ENCODE assay signal across 8 cellular contexts in genomic region chr17:80453980-80454556, GRCh38. TPM values are rescaled to one million over a fixed set of nuclear protein-coding genes. Genes with fewer than 3 reads are reported as not detected.
DNase-seq lines count a peak whose midpoint lies in the region; ATAC-seq and TF ChIP-seq lines count a peak whose summit lies in the region.

No MANE protein-coding gene starts in this region.

- H3K79me1 ChIP-seq in IMR-90 (ENCODE audit: low read depth in 1 of 2, low read length in 2 of 2): peaks cover 6 to 26% of the 10 kb centered on the region in 2 experiments; a peak in 3 of 4 replicates

- intact Hi-C loops in IMR-90 (cut with micrococcal nuclease): no loop called here

- DNase-seq in CD8-positive, alpha-beta memory T cell: peak in 1 of 5 donors; percentile 56
- DNase-seq in IMR-90: no peak
- no peak for DNase-seq in chondrocyte (ENCODE audit: low spot score)
- DNase-seq in naive B cell: no peak
- no peak for DNase-seq in NCI-H1048 (lab: John Stamatoyannopoulos, UW)
- DNase-seq in CD1c-positive myeloid dendritic cell (ENCODE audit: extremely low spot score): no peak
- DNase-seq in NCI-H1436 (lab: John Stamatoyannopoulos, UW): no peak
- no peak for DNase-seq in NCI-H2171 (lab: John Stamatoyannopoulos, UW)

- no peak overlapping the region for H2BK20ac ChIP-seq in IMR-90 (ENCODE audit: low read depth, low read length)

- no peak overlapping the region; the same call in 1 of the 2 replicates for H3K56ac ChIP-seq in IMR-90 (ENCODE audit: extremely low read depth, insufficient read depth, low read length)

- peaks cover 17% of the 10 kb centered on the region for H3K4me1 ChIP-seq in CD8-positive, alpha-beta memory T cell (ENCODE audit: insufficient read depth, low read length)
- peaks cover 20% of the 10 kb centered on the region for H3K4me1 ChIP-seq in IMR-90 (ENCODE audit: control insufficient read depth, insufficient read depth, low read length)

- peak overlapping the region; percentile 14 for H2BK5ac ChIP-seq in IMR-90 (ENCODE audit: low read depth, low read length, poor library complexity, severe bottlenecking)

- H3K18ac ChIP-seq in IMR-90 (ENCODE audit: low read depth, low read length): no peak overlapping the region; the same call in 1 of the 2 replicates

- no peak for TF ChIP-seq RAD21 in IMR-90 (IDR thresholded peaks at IDR 0.05; ENCODE audit: low read length)

- no peaks in the 10 kb centered on the region for H3K36me3 Mint-ChIP-seq in CD8-positive, alpha-beta memory T cell
- H3K36me3 Mint-ChIP-seq in chondrocyte (ENCODE audit: low read depth): no peaks in the 10 kb centered on the region
- no peaks in the 10 kb centered on the region for H3K36me3 Mint-ChIP-seq in naive B cell

- CTCF ChIA-PET in CD8-positive, alpha-beta memory T cell (lab: Charles Lee): interaction anchor here (0.8 to 1.3 kb wide), 4 partner anchors 10 to 121 kb away, joined by 3 to 5 read pairs (median 4); no protein-coding TSS in a partner anchor
- CTCF ChIA-PET in IMR-90 (lab: Yijun Ruan, JAX): no interaction called here

- H2BK120ac ChIP-seq in IMR-90 (ENCODE audit: low read depth, low read length): peak overlapping the region; percentile 47

- H3K27me3 Mint-ChIP-seq in CD8-positive, alpha-beta memory T cell: peaks cover 2 to 20% of the 10 kb centered on the region in 2 donors
- H3K27me3 Mint-ChIP-seq in chondrocyte (ENCODE audit: low read depth) (peaks cover 2% of the 10 kb centered on the region), naive B cell (peaks cover 2 to 24% (median 24%) of the 10 kb centered on the region in 3 donors)

- H4K8ac ChIP-seq in IMR-90 (ENCODE audit: low read depth in 2 of 2, low read length in 2 of 2): peak overlapping the region; percentile 95 to 100

- no peak for TF ChIP-seq POLR2A in IMR-90 (IDR thresholded peaks at IDR 0.05; ENCODE audit: low read depth, low read length)

- peaks cover 5% of the 10 kb centered on the region for H3K27me3 ChIP-seq in CD8-positive, alpha-beta memory T cell (ENCODE audit: insufficient read depth, low read length, poor library complexity, severe bottlenecking)
- H3K27me3 ChIP-seq in IMR-90 (ENCODE audit: control insufficient read depth, insufficient read depth, low read length): peaks cover 3% of the 10 kb centered on the region; the same call in 1 of the 2 replicates

- POLR2A ChIA-PET in CD8-positive, alpha-beta memory T cell (lab: Charles Lee): interaction anchor here (0.6 to 1.3 kb wide), 7 partner anchors 91 to 889 kb away, joined by 3 to 8 read pairs (median 4); partner anchors contain the start of gene RPTOR
- POLR2A ChIA-PET in IMR-90 (lab: Charles Lee; ENCODE audit: unreplicated experiment): interaction anchor here (0.6 to 1.2 kb wide), 2 partner anchors 366 to 438 kb away, joined by 4 read pairs; no protein-coding TSS in a partner anchor

- WGBS in IMR-90 (ENCODE audit: extremely low coverage in 2 of 2, insufficient read length in 1 of 2), 2 experiments: 38% methylated on average over 26 of the region's 37 CpGs; no CpG with 5 or more reads in 1 of the 2 experiments

- H3K27ac Mint-ChIP-seq in CD8-positive, alpha-beta memory T cell: peak overlapping the region; percentile 93 to 99 (median 96)
- H3K27ac Mint-ChIP-seq in chondrocyte (ENCODE audit: unreplicated experiment) (peak overlapping the region; percentile 94), naive B cell (peak overlapping the region; percentile 96 to 99 (median 98))

- peak overlapping the region; percentile 93 for H2AFZ ChIP-seq in IMR-90 (replicated peaks; ENCODE audit: low read length, poor library complexity)

- peak overlapping the region; percentile 95 for H3K4ac ChIP-seq in IMR-90 (ENCODE audit: low read depth, low read length)

- in situ Hi-C loops in IMR-90 (cut with MboI; ENCODE audit: low sequenced_read_pairs): no loop called here

- no peak for TF ChIP-seq CTCF in IMR-90 (conservative IDR thresholded peaks at IDR 0.05; ENCODE audit: low read depth, low read length)
- no peak for TF ChIP-seq CTCF in chondrocyte (IDR thresholded peaks at IDR 0.05)

- H3K9me3 ChIP-seq in CD8-positive, alpha-beta memory T cell (ENCODE audit: low read length): no peaks in the 10 kb centered on the region
- no peaks in the 10 kb centered on the region for H3K9me3 ChIP-seq in IMR-90 (ENCODE audit: control insufficient read depth, insufficient read depth, low read length)

- ATAC-seq in IMR-90 (ENCODE audit: low read depth) (peak; percentile 4; the same call in 1 of the 2 replicates), naive B cell (ENCODE audit: low read depth in 2 of 2) (peak; percentile 5 to 13)

- H3K27ac ChIP-seq in CD8-positive, alpha-beta memory T cell (ENCODE audit: low read depth, low read length): peak overlapping the region; percentile 88
- peak overlapping the region; percentile 71 for H3K27ac ChIP-seq in IMR-90 (ENCODE audit: insufficient read depth, low read length)

- no TSS peak for BruUV-seq in IMR-90 (replicated peaks; lab: Mats Ljungman, UMichigan)

- H4K91ac ChIP-seq in IMR-90 (ENCODE audit: insufficient read depth, low read depth, low read length): peak overlapping the region; percentile 91

- H3K14ac ChIP-seq in IMR-90 (replicated peaks; ENCODE audit: low read depth, low read length): peak overlapping the region; percentile 79

- H4K20me1 ChIP-seq in IMR-90 (ENCODE audit: insufficient read depth, low read length): no peaks in the 10 kb centered on the region; the same call in 1 of the 2 replicates

- 0 out of 3 replicates have a peak overlapping the region, but pooled peaks have one; percentile 32 for H2BK15ac ChIP-seq in IMR-90 (ENCODE audit: low read depth, low read length)

- H2AK9ac ChIP-seq in IMR-90 (replicated peaks; ENCODE audit: low read depth, low read length, poor library complexity): peak overlapping the region; percentile 63

- dilution Hi-C loops in IMR-90 (cut with HindIII; ENCODE audit: low sequenced_read_pairs, unreplicated experiment): no loop called here

- H3K36me3 ChIP-seq in CD8-positive, alpha-beta memory T cell (ENCODE audit: insufficient read depth, low read length): no peaks in the 10 kb centered on the region
- H3K36me3 ChIP-seq in IMR-90 (ENCODE audit: control insufficient read depth, insufficient read depth, low read length): no peaks in the 10 kb centered on the region

- no peaks in the 10 kb centered on the region for H3K9me3 Mint-ChIP-seq in CD8-positive, alpha-beta memory T cell
- H3K9me3 Mint-ChIP-seq in chondrocyte (ENCODE audit: low read depth) (no peaks in the 10 kb centered on the region), naive B cell (peaks cover 0 to 2% (median 0%) of the 10 kb centered on the region in 7 donors)

- peak overlapping the region; percentile 68 for H3K9ac ChIP-seq in IMR-90 (ENCODE audit: low read depth, low read length)

- peak overlapping the region; percentile 81 to 96 (median 89) for H3K4me3 Mint-ChIP-seq in CD8-positive, alpha-beta memory T cell
- H3K4me3 Mint-ChIP-seq in chondrocyte (ENCODE audit: unreplicated experiment): peak overlapping the region; percentile 88
- H3K4me3 Mint-ChIP-seq in naive B cell: peak overlapping the region; percentile 91 to 97 (median 92)

- H3K9me1 ChIP-seq in IMR-90 (ENCODE audit: insufficient read depth, low read length): peaks cover 22% of the 10 kb centered on the region

- peak overlapping the region; percentile 90 for H3K4me2 ChIP-seq in IMR-90 (ENCODE audit: low read depth, low read length)

- H3K4me3 ChIP-seq in CD8-positive, alpha-beta memory T cell (ENCODE audit: low read length): peak overlapping the region; percentile 72
- peak overlapping the region; percentile 52 for H3K4me3 ChIP-seq in IMR-90 (ENCODE audit: insufficient read depth, low read depth, low read length)

- peak overlapping the region; percentile 86 for H4K5ac ChIP-seq in IMR-90 (ENCODE audit: low read depth, low read length)

- peak overlapping the region; percentile 96 for H2AK5ac ChIP-seq in IMR-90 (ENCODE audit: low read depth, low read length)

- peak overlapping the region; percentile 53 for H3K23ac ChIP-seq in IMR-90 (ENCODE audit: low read depth, low read length)

- peaks cover 14 to 17% (median 15%) of the 10 kb centered on the region in 3 donors for H3K4me1 Mint-ChIP-seq in CD8-positive, alpha-beta memory T cell
- H3K4me1 Mint-ChIP-seq in chondrocyte (ENCODE audit: low read depth) (peaks cover 37% of the 10 kb centered on the region), naive B cell (peaks cover 13 to 22% (median 14%) of the 10 kb centered on the region in 3 donors)

TF ChIP-seq in IMR-90, 13 proteins besides CTCF, POLR2A, EP300 and RAD21:
- TF ChIP-seq BHLHE40 (IDR thresholded peaks at IDR 0.05; ENCODE audit: low read depth, low read length): no peak

RNA-seq across cellular contexts. Expression of gene NPTX1, which starts 22.3 kb away (rescaled TPM):
- total RNA-seq in CD8-positive, alpha-beta memory T cell: 1 to 10 TPM in 1 of 2 experiments, under 1 TPM in 1; 0.93 to 1.2 TPM
- not detected for polyA plus RNA-seq in CD8-positive, alpha-beta memory T cell
- 20.8 and 23.3 TPM in 2 replicates for total RNA-seq in IMR-90 (2012; rRNA removed)
- polyA plus RNA-seq in IMR-90 (2012; rRNA removed): 39.5 and 47.0 TPM in 2 replicates
- polyA plus RNA-seq in IMR-90 (2012; cell fraction: cytosol; rRNA removed): 40.9 and 41.7 TPM in 2 replicates
- polyA plus RNA-seq in IMR-90 (2012; cell fraction: nucleus; rRNA removed; ENCODE audit: low replicate concordance): 52.2 and 63.8 TPM in 2 replicates
- total RNA-seq in chondrocyte: 16.1 to 20.3 TPM (median 16.5 TPM) in 3 replicates
- not detected for polyA plus RNA-seq in naive B cell (ENCODE audit: low read depth in 6 of 6)

RNA-seq across cellular contexts. Expression of gene ENDOV, which starts 39.1 kb away (rescaled TPM):
- 10 to 100 TPM; 12.4 to 16.8 TPM for total RNA-seq in CD8-positive, alpha-beta memory T cell
- polyA plus RNA-seq in CD8-positive, alpha-beta memory T cell: 8.5 TPM
- 9.4 and 15.1 TPM in 2 replicates for total RNA-seq in IMR-90 (2012; rRNA removed)
- 30.3 and 33.4 TPM in 2 replicates for polyA plus RNA-seq in IMR-90 (2012; rRNA removed)
- polyA plus RNA-seq in IMR-90 (2012; cell fraction: cytosol; rRNA removed): 42.5 and 47.9 TPM in 2 replicates
- polyA plus RNA-seq in IMR-90 (2012; cell fraction: nucleus; rRNA removed; ENCODE audit: low replicate concordance): 50.0 and 67.2 TPM in 2 replicates
- 22.8 to 32.5 TPM (median 27.0 TPM) in 3 replicates for total RNA-seq in chondrocyte
- 10 to 100 TPM; 16.4 to 35.2 (median 20.7) TPM for polyA plus RNA-seq in naive B cell (ENCODE audit: low read depth in 6 of 6)
